ENCODE assay signal across 16 cellular contexts in genomic region chr10:70035531-70035930, GRCh38. TPM values are rescaled to one million over a fixed set of nuclear protein-coding genes. Genes with fewer than 3 reads are reported as not detected.
DNase-seq lines count a peak whose midpoint lies in the region; ATAC-seq and TF ChIP-seq lines count a peak whose summit lies in the region.
"Had no signal": no experiment of that assay in that cellular context is flagged by ENCODE, and none has a peak within 500 bp of the region (broad histone marks: within the 10 kb centered on the region; RNA-seq: fewer than 3 reads in every experiment).

No MANE protein-coding gene starts in this region.

- H3K9me3 Mint-ChIP-seq in Calu3 (ENCODE audit: low read depth, unreplicated experiment): peaks cover 7% of the 10 kb centered on the region
- H3K9me3 Mint-ChIP-seq in activated naive CD8-positive, alpha-beta T cell treated with anti-CD3 and anti-CD28 coated beads for 36 hours: peaks cover 17% of the 10 kb centered on the region

- ATAC-seq in upper lobe of right lung: peak; percentile 49
- ATAC-seq in lower lobe of right lung: no peak
- ATAC-seq: K562 had no signal

- no peak overlapping the region for H3K27ac Mint-ChIP-seq in Calu3 (ENCODE audit: unreplicated experiment)
- no peak overlapping the region for H3K27ac Mint-ChIP-seq in activated naive CD8-positive, alpha-beta T cell treated with anti-CD3 and anti-CD28 coated beads for 36 hours
- H3K27ac Mint-ChIP-seq: CD4-positive, CD25-positive, alpha-beta regulatory T cell; HFFc6 had no signal

- no peak overlapping the region for H3K4me3 Mint-ChIP-seq in Calu3 (ENCODE audit: low read depth, unreplicated experiment)
- H3K4me3 Mint-ChIP-seq in activated naive CD8-positive, alpha-beta T cell treated with anti-CD3 and anti-CD28 coated beads for 36 hours: no peak overlapping the region
- H3K4me3 Mint-ChIP-seq: CD4-positive, CD25-positive, alpha-beta regulatory T cell; HFFc6 had no signal

- peaks cover 62% of the 10 kb centered on the region for H3K27me3 Mint-ChIP-seq in Calu3 (ENCODE audit: unreplicated experiment)
- peaks cover 11% of the 10 kb centered on the region for H3K27me3 Mint-ChIP-seq in activated naive CD8-positive, alpha-beta T cell treated with anti-CD3 and anti-CD28 coated beads for 36 hours

- DNase-seq in DMS53 (lab: John Stamatoyannopoulos, UW) (peak; percentile 8), DMS53 treated with DMSO at 0.1 percent for 48 hours (lab: John Stamatoyannopoulos, UW; ENCODE audit: unreplicated experiment) (no peak), Calu3 (peak; percentile 26), cerebellar cortex (ENCODE audit: low spot score) (peak; percentile 55), upper lobe of right lung (no peak), lower lobe of right lung (no peak)
- DNase-seq in activated naive CD8-positive, alpha-beta T cell treated with anti-CD3 and anti-CD28 coated beads for 36 hours: no peak
- DNase-seq: 8988T; ACHN; CD4-positive, CD25-positive, alpha-beta regulatory T cell; DMS153; HCEC 1CT; HFFc6 had no signal

- H3K4me3 ChIP-seq in upper lobe of right lung (no peak overlapping the region), lower lobe of right lung (no peak overlapping the region)
- H3K4me3 ChIP-seq: BLaER1 treated with 17β-estradiol and CSF1 and Interleukin-3, amounts not matched to agents 10 nM and 100 nM; K562 had no signal

- H3K36me3 Mint-ChIP-seq in Calu3 (ENCODE audit: insufficient read depth, unreplicated experiment): no peaks in the 10 kb centered on the region
- peaks cover 1% of the 10 kb centered on the region for H3K36me3 Mint-ChIP-seq in activated naive CD8-positive, alpha-beta T cell treated with anti-CD3 and anti-CD28 coated beads for 36 hours

- BruUV-seq in Calu3 (replicated peaks; lab: Mats Ljungman, UMichigan): no TSS peak

- H3K27me3 ChIP-seq in upper lobe of right lung (no peaks in the 10 kb centered on the region), lower lobe of right lung (ENCODE audit: low read depth) (no peaks in the 10 kb centered on the region)
- H3K27me3 ChIP-seq: BLaER1 treated with 17β-estradiol and CSF1 and Interleukin-3, amounts not matched to agents 10 nM and 100 nM had no signal

- H3K4me1 ChIP-seq in upper lobe of right lung: no peaks in the 10 kb centered on the region
- no peaks in the 10 kb centered on the region for H3K4me1 ChIP-seq in lower lobe of right lung
- H3K4me1 ChIP-seq: BLaER1 treated with 17β-estradiol and CSF1 and Interleukin-3, amounts not matched to agents 10 nM and 100 nM had no signal

- H3K4me1 Mint-ChIP-seq in Calu3 (ENCODE audit: low read depth, unreplicated experiment): no peaks in the 10 kb centered on the region
- H3K4me1 Mint-ChIP-seq in activated naive CD8-positive, alpha-beta T cell treated with anti-CD3 and anti-CD28 coated beads for 36 hours: no peaks in the 10 kb centered on the region
- H3K4me1 Mint-ChIP-seq: CD4-positive, CD25-positive, alpha-beta regulatory T cell had no signal

- CTCF ChIA-PET in Calu3 (lab: Charles Lee): no interaction called here

- intact Hi-C loops in Calu3 (cut with micrococcal nuclease; ENCODE audit: unreplicated experiment) (no loop called here), upper lobe of right lung (cut with DNase I) (no loop called here), lower lobe of right lung (cut with DNase I) (no loop called here)

- peaks cover 8% of the 10 kb centered on the region for H3K9me3 ChIP-seq in upper lobe of right lung
- peaks cover 14% of the 10 kb centered on the region for H3K9me3 ChIP-seq in lower lobe of right lung

- H3K36me3 ChIP-seq in upper lobe of right lung (no peaks in the 10 kb centered on the region), lower lobe of right lung (no peaks in the 10 kb centered on the region)
- H3K36me3 ChIP-seq: BLaER1 treated with 17β-estradiol and CSF1 and Interleukin-3, amounts not matched to agents 10 nM and 100 nM had no signal

- TF ChIP-seq CTCF in Calu3 (IDR thresholded peaks at IDR 0.05; ENCODE audit: unreplicated experiment) (no peak), upper lobe of right lung (IDR thresholded peaks at IDR 0.05) (no peak), lower lobe of right lung (IDR thresholded peaks at IDR 0.05) (no peak)

- H3K27ac ChIP-seq in upper lobe of right lung (no peak overlapping the region), lower lobe of right lung (no peak overlapping the region)
- H3K27ac ChIP-seq: BLaER1 treated with 17β-estradiol and CSF1 and Interleukin-3, amounts not matched to agents 10 nM and 100 nM; HL-60 had no signal

RNA-seq across cellular contexts. Expression of gene MACROH2A2, which starts 17.1 kb away (rescaled TPM):
- total RNA-seq in Calu3 (2022) (24.5 and 26.9 TPM in 2 replicates), upper lobe of right lung (6.5 TPM), lower lobe of right lung (6.6 TPM)
- 1 to 10 TPM; 3.9 to 4.8 TPM for total RNA-seq in activated naive CD8-positive, alpha-beta T cell treated with anti-CD3 and anti-CD28 coated beads for 36 hours
- total RNA-seq: K562 had no signal

Comparison
In these comparisons a context has a peak if more than half of its experiments do, and no peak if none do; other contexts are left out.
1. DNase-seq: peak in DMS53 (single experiment), Calu3 (single experiment) and cerebellar cortex (single experiment); none in DMS53 treated with DMSO at 0.1 percent for 48 hours (single experiment), upper lobe of right lung (single experiment), activated naive CD8-positive, alpha-beta T cell treated with anti-CD3 and anti-CD28 coated beads for 36 hours (single experiment) and lower lobe of right lung (single experiment).